In the genomic region with DNA sequence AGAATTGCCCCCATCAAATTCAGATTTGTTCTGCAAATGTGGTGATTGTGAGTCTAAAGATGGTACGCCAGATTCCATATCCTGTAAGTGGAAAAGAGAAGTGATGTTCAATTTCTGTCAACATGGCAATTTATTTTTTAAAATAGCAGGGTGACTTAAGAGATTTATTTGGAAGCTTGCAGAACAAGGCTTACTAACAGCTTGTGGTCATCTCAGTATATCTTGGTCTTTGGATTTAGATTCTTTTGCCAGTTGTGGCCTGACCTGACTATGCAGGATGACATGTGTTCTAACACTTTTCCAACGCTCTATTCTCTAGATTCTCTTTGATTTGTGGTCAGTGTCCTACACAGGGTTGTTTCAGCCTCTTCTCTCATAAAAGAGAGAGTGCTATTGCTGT, we compare ENCODE assay signal across 1 cellular context.
TF ChIP-seq lines count a peak whose summit lies in the region.

No MANE protein-coding gene starts in this region.

TF ChIP-seq in HepG2, 621 proteins besides CTCF, POLR2A, EP300 and RAD21 (continued from another document):
- TF ChIP-seq, protein P1, sequence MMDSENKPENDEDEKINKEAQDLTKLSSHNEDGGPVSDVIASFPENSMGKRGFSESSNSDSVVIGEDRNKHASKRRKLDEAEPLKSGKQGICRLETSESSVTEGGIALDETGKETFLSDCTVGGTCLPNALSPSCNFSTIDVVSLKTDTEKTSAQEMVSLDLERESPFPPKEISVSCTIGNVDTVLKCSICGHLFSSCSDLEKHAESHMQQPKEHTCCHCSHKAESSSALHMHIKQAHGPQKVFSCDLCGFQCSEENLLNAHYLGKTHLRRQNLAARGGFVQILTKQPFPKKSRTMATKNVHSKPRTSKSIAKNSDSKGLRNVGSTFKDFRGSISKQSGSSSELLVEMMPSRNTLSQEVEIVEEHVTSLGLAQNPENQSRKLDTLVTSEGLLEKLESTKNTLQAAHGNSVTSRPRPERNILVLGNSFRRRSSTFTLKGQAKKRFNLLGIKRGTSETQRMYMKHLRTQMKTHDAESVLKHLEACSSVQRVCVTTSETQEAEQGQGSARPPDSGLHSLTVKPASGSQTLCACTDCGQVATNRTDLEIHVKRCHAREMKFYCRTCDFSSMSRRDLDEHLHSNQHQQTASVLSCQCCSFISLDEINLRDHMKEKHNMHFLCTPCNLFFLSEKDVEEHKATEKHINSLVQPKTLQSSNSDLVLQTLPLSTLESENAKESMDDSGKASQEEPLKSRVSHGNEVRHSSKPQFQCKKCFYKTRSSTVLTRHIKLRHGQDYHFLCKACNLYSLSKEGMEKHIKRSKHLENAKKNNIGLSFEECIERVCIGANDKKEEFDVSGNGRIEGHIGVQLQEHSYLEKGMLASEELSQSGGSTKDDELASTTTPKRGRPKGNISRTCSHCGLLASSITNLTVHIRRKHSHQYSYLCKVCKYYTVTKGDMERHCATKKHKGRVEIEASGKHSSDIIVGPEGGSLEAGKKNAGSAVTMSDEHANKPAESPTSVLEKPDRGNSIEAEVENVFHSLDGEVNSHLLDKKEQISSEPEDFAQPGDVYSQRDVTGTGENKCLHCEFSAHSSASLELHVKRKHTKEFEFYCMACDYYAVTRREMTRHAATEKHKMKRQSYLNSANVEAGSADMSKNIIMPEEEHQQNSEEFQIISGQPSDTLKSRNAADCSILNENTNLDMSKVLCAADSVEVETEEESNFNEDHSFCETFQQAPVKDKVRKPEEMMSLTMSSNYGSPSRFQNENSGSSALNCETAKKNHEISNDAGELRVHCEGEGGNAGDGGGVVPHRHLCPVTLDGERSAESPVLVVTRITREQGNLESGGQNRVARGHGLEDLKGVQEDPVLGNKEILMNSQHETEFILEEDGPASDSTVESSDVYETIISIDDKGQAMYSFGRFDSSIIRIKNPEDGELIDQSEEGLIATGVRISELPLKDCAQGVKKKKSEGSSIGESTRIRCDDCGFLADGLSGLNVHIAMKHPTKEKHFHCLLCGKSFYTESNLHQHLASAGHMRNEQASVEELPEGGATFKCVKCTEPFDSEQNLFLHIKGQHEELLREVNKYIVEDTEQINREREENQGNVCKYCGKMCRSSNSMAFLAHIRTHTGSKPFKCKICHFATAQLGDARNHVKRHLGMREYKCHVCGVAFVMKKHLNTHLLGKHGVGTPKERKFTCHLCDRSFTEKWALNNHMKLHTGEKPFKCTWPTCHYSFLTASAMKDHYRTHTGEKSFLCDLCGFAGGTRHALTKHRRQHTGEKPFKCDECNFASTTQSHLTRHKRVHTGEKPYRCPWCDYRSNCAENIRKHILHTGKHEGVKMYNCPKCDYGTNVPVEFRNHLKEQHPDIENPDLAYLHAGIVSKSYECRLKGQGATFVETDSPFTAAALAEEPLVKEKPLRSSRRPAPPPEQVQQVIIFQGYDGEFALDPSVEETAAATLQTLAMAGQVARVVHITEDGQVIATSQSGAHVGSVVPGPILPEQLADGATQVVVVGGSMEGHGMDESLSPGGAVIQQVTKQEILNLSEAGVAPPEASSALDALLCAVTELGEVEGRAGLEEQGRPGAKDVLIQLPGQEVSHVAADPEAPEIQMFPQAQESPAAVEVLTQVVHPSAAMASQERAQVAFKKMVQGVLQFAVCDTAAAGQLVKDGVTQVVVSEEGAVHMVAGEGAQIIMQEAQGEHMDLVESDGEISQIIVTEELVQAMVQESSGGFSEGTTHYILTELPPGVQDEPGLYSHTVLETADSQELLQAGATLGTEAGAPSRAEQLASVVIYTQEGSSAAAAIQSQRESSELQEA (CRISPR knock-in tag; IDR thresholded peaks at IDR 0.05; ENCODE audit: not compliant biosample characterization) = no peak
- TF ChIP-seq MAFK (conservative IDR thresholded peaks at IDR 0.05 in 1 of 2, IDR thresholded peaks at IDR 0.05 in 1 of 2; ENCODE audit: low read length in 2 of 2) = peak; percentile 73 to 76
- no peak for TF ChIP-seq AHR (CRISPR knock-in tag; IDR thresholded peaks at IDR 0.05)
